17 cellular contexts compared by ENCODE assay signal in genomic region chr2:6942848-6943247, GRCh38. TPM values are rescaled to one million over a fixed set of nuclear protein-coding genes. Genes with fewer than 3 reads are reported as not detected.
DNase-seq lines count a peak whose midpoint lies in the region; ATAC-seq and TF ChIP-seq lines count a peak whose summit lies in the region.
"Had no signal": no experiment of that assay in that cellular context is flagged by ENCODE, and none has a peak within 500 bp of the region (broad histone marks: within the 10 kb centered on the region; RNA-seq: fewer than 3 reads in every experiment).

No MANE protein-coding gene starts in this region.

- no peaks in the 10 kb centered on the region for H3K27me3 Mint-ChIP-seq in activated CD4-positive, alpha-beta T cell treated with anti-CD3 and anti-CD28 coated beads, Interleukin-2, amount 10 ng/mL, durations not matched to agents 24 days and 14 days
- peaks cover 11% of the 10 kb centered on the region for H3K27me3 Mint-ChIP-seq in CD4-positive, CD25-positive, alpha-beta regulatory T cell
- H3K27me3 Mint-ChIP-seq in central memory CD8-positive, alpha-beta T cell, result no peaks in the 10 kb centered on the region
- H3K27me3 Mint-ChIP-seq in neural crest cell (ENCODE audit: low read depth), result no peaks in the 10 kb centered on the region

- H3K36me3 ChIP-seq in CD4-positive, CD25-positive, alpha-beta regulatory T cell (ENCODE audit: control insufficient read depth, insufficient read depth, low read length), result peaks cover 19% of the 10 kb centered on the region

- peaks cover 42% of the 10 kb centered on the region for H3K36me3 Mint-ChIP-seq in activated CD4-positive, alpha-beta T cell treated with anti-CD3 and anti-CD28 coated beads, Interleukin-2, amount 10 ng/mL, durations not matched to agents 24 days and 14 days (ENCODE audit: low read depth)
- peaks cover 36% of the 10 kb centered on the region for H3K36me3 Mint-ChIP-seq in CD4-positive, CD25-positive, alpha-beta regulatory T cell
- peaks cover 15% of the 10 kb centered on the region for H3K36me3 Mint-ChIP-seq in central memory CD8-positive, alpha-beta T cell (ENCODE audit: insufficient read depth)
- H3K36me3 Mint-ChIP-seq in neural crest cell (ENCODE audit: low read depth), result peaks cover 36% of the 10 kb centered on the region

- TF ChIP-seq CTCF in neural crest cell (conservative IDR thresholded peaks at IDR 0.05) (no peak), coronary artery (IDR thresholded peaks at IDR 0.05) (no peak)

- no peak overlapping the region for H3K27ac ChIP-seq in CD4-positive, CD25-positive, alpha-beta regulatory T cell (ENCODE audit: insufficient read depth, low read length, poor library complexity, severe bottlenecking)
- no peak overlapping the region for H3K27ac ChIP-seq in coronary artery
- H3K27ac ChIP-seq: BLaER1 treated with 17β-estradiol and CSF1 and Interleukin-3, amounts not matched to agents 10 nM and 100 nM; RWPE1 had no signal

- H3K9me3 ChIP-seq in CD4-positive, CD25-positive, alpha-beta regulatory T cell (ENCODE audit: control insufficient read depth in 2 of 2, low read length in 2 of 2), result no peaks in the 10 kb centered on the region

- no peaks in the 10 kb centered on the region for H3K9me3 Mint-ChIP-seq in activated CD4-positive, alpha-beta T cell treated with anti-CD3 and anti-CD28 coated beads, Interleukin-2, amount 10 ng/mL, durations not matched to agents 24 days and 14 days
- H3K9me3 Mint-ChIP-seq in CD4-positive, CD25-positive, alpha-beta regulatory T cell, result no peaks in the 10 kb centered on the region
- no peaks in the 10 kb centered on the region for H3K9me3 Mint-ChIP-seq in central memory CD8-positive, alpha-beta T cell
- no peaks in the 10 kb centered on the region for H3K9me3 Mint-ChIP-seq in neural crest cell

- H3K4me1 Mint-ChIP-seq in activated CD4-positive, alpha-beta T cell treated with anti-CD3 and anti-CD28 coated beads, Interleukin-2, amount 10 ng/mL, durations not matched to agents 24 days and 14 days, result peaks cover 38% of the 10 kb centered on the region
- peaks cover 0 to 47% (median 21%) of the 10 kb centered on the region in 4 donors for H3K4me1 Mint-ChIP-seq in CD4-positive, CD25-positive, alpha-beta regulatory T cell
- H3K4me1 Mint-ChIP-seq in central memory CD8-positive, alpha-beta T cell, result peaks cover 56% of the 10 kb centered on the region
- peaks cover 27% of the 10 kb centered on the region for H3K4me1 Mint-ChIP-seq in neural crest cell

- intact Hi-C loops in activated CD4-positive, alpha-beta T cell treated with anti-CD3 and anti-CD28 coated beads, Interleukin-2, amount 10 ng/mL, durations not matched to agents 24 days and 14 days (cut with micrococcal nuclease), result no loop called here

- no peaks in the 10 kb centered on the region for H3K4me1 ChIP-seq in CD4-positive, CD25-positive, alpha-beta regulatory T cell (ENCODE audit: control insufficient read depth, insufficient read depth, low read length, poor library complexity, severe bottlenecking)

- H3K27me3 ChIP-seq in CD4-positive, CD25-positive, alpha-beta regulatory T cell (ENCODE audit: control insufficient read depth, insufficient read depth, low read length), result no peaks in the 10 kb centered on the region
- H3K27me3 ChIP-seq: BLaER1 treated with 17β-estradiol and CSF1 and Interleukin-3, amounts not matched to agents 10 nM and 100 nM had no signal

- H3K27ac Mint-ChIP-seq in activated CD4-positive, alpha-beta T cell treated with anti-CD3 and anti-CD28 coated beads, Interleukin-2, amount 10 ng/mL, durations not matched to agents 24 days and 14 days, result peak overlapping the region; percentile 12
- peak overlapping the region; percentile 38 to 57 (median 47) for H3K27ac Mint-ChIP-seq in CD4-positive, CD25-positive, alpha-beta regulatory T cell
- H3K27ac Mint-ChIP-seq in central memory CD8-positive, alpha-beta T cell (ENCODE audit: low read depth), result peak overlapping the region; percentile 25
- peak overlapping the region; percentile 61 for H3K27ac Mint-ChIP-seq in neural crest cell (ENCODE audit: unreplicated experiment)

- H3K4me3 ChIP-seq in CD4-positive, CD25-positive, alpha-beta regulatory T cell (ENCODE audit: low read depth, low read length), result no peak overlapping the region
- H3K4me3 ChIP-seq in coronary artery, result no peak overlapping the region
- H3K4me3 ChIP-seq: BLaER1 treated with 17β-estradiol and CSF1 and Interleukin-3, amounts not matched to agents 10 nM and 100 nM; K562 had no signal

- DNase-seq in activated CD4-positive, alpha-beta T cell treated with anti-CD3 and anti-CD28 coated beads, Interleukin-2, amount 10 ng/mL, durations not matched to agents 24 days and 14 days, result peak; percentile 47
- DNase-seq in activated CD4-positive, alpha-beta T cell treated with anti-CD3 and anti-CD28 coated beads for 48 hours, result no peak
- DNase-seq in CD4-positive, CD25-positive, alpha-beta regulatory T cell, result no peak
- DNase-seq in central memory CD8-positive, alpha-beta T cell (ENCODE audit: low spot score in 2 of 2), result no peak
- no peak for DNase-seq in neural crest cell (ENCODE audit: low read depth, low spot score)
- no peak for DNase-seq in NCI-H226
- no peak for DNase-seq in coronary artery (ENCODE audit: low spot score)
- DNase-seq: 8988T, GOT3, NCI-H1436, NCI-H2081, NCI-H526 treated with DMSO at 0.1 percent for 48 hours, OCI-M1 had no signal

- H3K4me3 Mint-ChIP-seq in activated CD4-positive, alpha-beta T cell treated with anti-CD3 and anti-CD28 coated beads, Interleukin-2, amount 10 ng/mL, durations not matched to agents 24 days and 14 days, result no peak overlapping the region
- H3K4me3 Mint-ChIP-seq in CD4-positive, CD25-positive, alpha-beta regulatory T cell, result no peak overlapping the region
- no peak overlapping the region for H3K4me3 Mint-ChIP-seq in central memory CD8-positive, alpha-beta T cell
- H3K4me3 Mint-ChIP-seq in neural crest cell, result no peak overlapping the region

- no peak for ATAC-seq in CD4-positive, CD25-positive, alpha-beta regulatory T cell (ENCODE audit: low read depth in 2 of 2)
- ATAC-seq in central memory CD8-positive, alpha-beta T cell (replicated peaks; ENCODE audit: extremely low read depth, poor library complexity, severe bottlenecking), result no peak
- ATAC-seq in HG02571 (IDR thresholded peaks at IDR 0.05; ENCODE audit: unreplicated experiment), result no peak
- ATAC-seq: K562 had no signal

RNA-seq across cellular contexts. Expression of gene RNF144A, which starts 25.6 kb away (rescaled TPM):
- total RNA-seq in activated CD4-positive, alpha-beta T cell treated with anti-CD3 and anti-CD28 coated beads, Interleukin-2, amount 10 ng/mL, durations not matched to agents 24 days and 14 days, result 22.1 and 23.0 TPM in 2 replicates
- total RNA-seq in CD4-positive, CD25-positive, alpha-beta regulatory T cell, result 9.0 TPM
- polyA plus RNA-seq in CD4-positive, CD25-positive, alpha-beta regulatory T cell, result 10 to 100 TPM in 1 of 4 donors, 1 to 10 TPM in 3; 4.8 to 11.4 (median 6.8) TPM
- total RNA-seq in neural crest cell, result 49.6 and 49.9 TPM in 2 replicates
